In the genomic region with DNA sequence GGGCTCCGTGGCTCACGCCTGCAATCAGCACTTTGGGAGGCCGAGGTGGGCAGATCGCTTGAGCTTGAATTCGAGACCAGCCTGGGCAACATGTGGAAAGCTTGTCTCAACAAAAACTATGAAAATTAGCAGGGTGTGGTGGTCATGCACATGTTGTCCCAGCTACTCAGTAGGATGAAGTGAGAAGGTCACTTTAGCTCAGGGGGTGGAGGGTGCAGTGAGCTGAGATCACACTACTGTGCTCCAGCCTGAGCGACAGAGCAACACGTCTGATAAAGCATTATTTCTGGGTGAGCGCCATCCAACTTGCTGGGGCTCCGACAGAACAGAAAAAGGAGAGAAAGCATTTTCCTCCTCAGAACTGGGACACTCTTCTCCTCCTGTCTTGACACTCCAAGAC, we compare ENCODE assay signal across 1 cellular context.
TF ChIP-seq lines count a peak whose summit lies in the region.

No MANE protein-coding gene starts in this region.

TF ChIP-seq in H1, 55 proteins besides CTCF, POLR2A, EP300 and RAD21:
- TF ChIP-seq MAFK (IDR thresholded peaks at IDR 0.05; ENCODE audit: low read depth, low read length): no peak
- no peak for TF ChIP-seq NANOG (IDR thresholded peaks at IDR 0.05; ENCODE audit: insufficient read depth, low read depth, low read length, poor library complexity, severe bottlenecking)
- no peak for TF ChIP-seq HDAC6 (IDR thresholded peaks at IDR 0.05; ENCODE audit: low read depth, low read length)
TF ChIP-seq in H1: peak in this region for 0.
